ENCODE assay signal across 10 cellular contexts in genomic region chr1:229035054-229035747, GRCh38.
DNase-seq lines count a peak whose midpoint lies in the region; ATAC-seq lines count a peak whose summit lies in the region.
"Had no signal": no experiment of that assay in that cellular context is flagged by ENCODE, and none has a peak within 500 bp of the region (broad histone marks: within the 10 kb centered on the region; RNA-seq: fewer than 3 reads in every experiment).

No MANE protein-coding gene starts in this region.

- POLR2A ChIA-PET in naive thymus-derived CD8-positive, alpha-beta T cell (lab: Charles Lee): interaction anchor here (0.6 kb wide), 1 partner anchor 116 kb away, joined by 3 read pairs; no protein-coding TSS in a partner anchor

- intact Hi-C loops in activated naive CD4-positive, alpha-beta T cell treated with anti-CD3 and anti-CD28 coated beads for 36 hours (cut with micrococcal nuclease): no loop called here

- no peaks in the 10 kb centered on the region for H3K36me3 Mint-ChIP-seq in activated naive CD4-positive, alpha-beta T cell treated with anti-CD3 and anti-CD28 coated beads, Interleukin-2, amount 10 ng/mL, durations not matched to agents 7 days and 5 days
- no peaks in the 10 kb centered on the region for H3K36me3 Mint-ChIP-seq in activated naive CD4-positive, alpha-beta T cell treated with anti-CD3 and anti-CD28 coated beads for 36 hours (ENCODE audit: low read depth)
- peaks cover 0 to 1% of the 10 kb centered on the region in 2 donors for H3K36me3 Mint-ChIP-seq in stimulated activated naive B cell treated with anti-CD40 and anti-IgM and Interleukin-4, amounts not matched to agents 10 μg/mL and 1 μg/mL and 100 μg/mL, for 72 hours
- peaks cover 0 to 4% (median 0%) of the 10 kb centered on the region in 3 donors for H3K36me3 Mint-ChIP-seq in naive thymus-derived CD8-positive, alpha-beta T cell

- no peak overlapping the region for H3K27ac ChIP-seq in caudate nucleus (ENCODE audit: low read depth, low read length)

- no peak overlapping the region for H3K4me3 Mint-ChIP-seq in activated naive CD4-positive, alpha-beta T cell treated with anti-CD3 and anti-CD28 coated beads, Interleukin-2, amount 10 ng/mL, durations not matched to agents 7 days and 5 days
- no peak overlapping the region for H3K4me3 Mint-ChIP-seq in activated naive CD4-positive, alpha-beta T cell treated with anti-CD3 and anti-CD28 coated beads for 36 hours
- peak overlapping the region in 1 of 2 donors; percentile 16 for H3K4me3 Mint-ChIP-seq in stimulated activated naive B cell treated with anti-CD40 and anti-IgM and Interleukin-4, amounts not matched to agents 10 μg/mL and 1 μg/mL and 100 μg/mL, for 72 hours
- H3K4me3 Mint-ChIP-seq in naive thymus-derived CD8-positive, alpha-beta T cell: peak overlapping the region in 1 of 10 donors; percentile 36

- no peak for DNase-seq in activated naive CD4-positive, alpha-beta T cell treated with anti-CD3 and anti-CD28 coated beads, Interleukin-2, amount 10 ng/mL, durations not matched to agents 7 days and 5 days
- no peak for DNase-seq in activated naive CD4-positive, alpha-beta T cell treated with anti-CD3 and anti-CD28 coated beads for 36 hours
- DNase-seq in stimulated activated naive B cell treated with anti-CD40 and anti-IgM and Interleukin-4, amounts not matched to agents 10 μg/mL and 1 μg/mL and 100 μg/mL, for 72 hours: peak; percentile 41
- DNase-seq in NCI-H2107 (lab: John Stamatoyannopoulos, UW): no peak
- no peak for DNase-seq in caudate nucleus (lab: John Stamatoyannopoulos, UW)
- no peak for DNase-seq in naive thymus-derived CD8-positive, alpha-beta T cell
- DNase-seq: NCI-H446 treated with DMSO at 0.1 percent for 48 hours, retina had no signal

- H3K27me3 Mint-ChIP-seq in activated naive CD4-positive, alpha-beta T cell treated with anti-CD3 and anti-CD28 coated beads, Interleukin-2, amount 10 ng/mL, durations not matched to agents 7 days and 5 days: peaks cover 16% of the 10 kb centered on the region
- peaks cover 3% of the 10 kb centered on the region for H3K27me3 Mint-ChIP-seq in activated naive CD4-positive, alpha-beta T cell treated with anti-CD3 and anti-CD28 coated beads for 36 hours (ENCODE audit: low read depth)
- H3K27me3 Mint-ChIP-seq in stimulated activated naive B cell treated with anti-CD40 and anti-IgM and Interleukin-4, amounts not matched to agents 10 μg/mL and 1 μg/mL and 100 μg/mL, for 72 hours: peaks cover 30 to 47% of the 10 kb centered on the region in 2 donors
- H3K27me3 Mint-ChIP-seq in naive thymus-derived CD8-positive, alpha-beta T cell: peaks cover 3 to 25% (median 6%) of the 10 kb centered on the region in 5 donors

- peak overlapping the region; percentile 58 for H3K27ac Mint-ChIP-seq in activated naive CD4-positive, alpha-beta T cell treated with anti-CD3 and anti-CD28 coated beads, Interleukin-2, amount 10 ng/mL, durations not matched to agents 7 days and 5 days
- H3K27ac Mint-ChIP-seq in activated naive CD4-positive, alpha-beta T cell treated with anti-CD3 and anti-CD28 coated beads for 36 hours: no peak overlapping the region
- H3K27ac Mint-ChIP-seq in stimulated activated naive B cell treated with anti-CD40 and anti-IgM and Interleukin-4, amounts not matched to agents 10 μg/mL and 1 μg/mL and 100 μg/mL, for 72 hours: no peak overlapping the region
- peak overlapping the region in 4 of 10 donors; percentile 24 to 80 (median 44) for H3K27ac Mint-ChIP-seq in naive thymus-derived CD8-positive, alpha-beta T cell

- ATAC-seq in HG02610 (IDR thresholded peaks at IDR 0.05; ENCODE audit: unreplicated experiment): peak; percentile 85
- ATAC-seq in HG03571 (IDR thresholded peaks at IDR 0.05; ENCODE audit: unreplicated experiment): peak; percentile 96
- peak; percentile 97 for ATAC-seq in stimulated activated naive B cell treated with anti-CD40 and anti-IgM and Interleukin-4, amounts not matched to agents 10 μg/mL and 1 μg/mL and 100 μg/mL, for 72 hours (replicated peaks)
- no peak for ATAC-seq in naive thymus-derived CD8-positive, alpha-beta T cell

- H3K4me1 Mint-ChIP-seq in activated naive CD4-positive, alpha-beta T cell treated with anti-CD3 and anti-CD28 coated beads, Interleukin-2, amount 10 ng/mL, durations not matched to agents 7 days and 5 days: peaks cover 55% of the 10 kb centered on the region
- peaks cover 6% of the 10 kb centered on the region for H3K4me1 Mint-ChIP-seq in activated naive CD4-positive, alpha-beta T cell treated with anti-CD3 and anti-CD28 coated beads for 36 hours (ENCODE audit: low read depth)
- H3K4me1 Mint-ChIP-seq in stimulated activated naive B cell treated with anti-CD40 and anti-IgM and Interleukin-4, amounts not matched to agents 10 μg/mL and 1 μg/mL and 100 μg/mL, for 72 hours: peaks cover 22 to 25% of the 10 kb centered on the region in 2 donors
- H3K4me1 Mint-ChIP-seq in naive thymus-derived CD8-positive, alpha-beta T cell: peaks cover 10 to 44% (median 19%) of the 10 kb centered on the region in 4 donors

- H3K9me3 Mint-ChIP-seq in activated naive CD4-positive, alpha-beta T cell treated with anti-CD3 and anti-CD28 coated beads, Interleukin-2, amount 10 ng/mL, durations not matched to agents 7 days and 5 days: no peaks in the 10 kb centered on the region
- no peaks in the 10 kb centered on the region for H3K9me3 Mint-ChIP-seq in activated naive CD4-positive, alpha-beta T cell treated with anti-CD3 and anti-CD28 coated beads for 36 hours
- H3K9me3 Mint-ChIP-seq in stimulated activated naive B cell treated with anti-CD40 and anti-IgM and Interleukin-4, amounts not matched to agents 10 μg/mL and 1 μg/mL and 100 μg/mL, for 72 hours: peaks cover 3% of the 10 kb centered on the region in 2 donors
- H3K9me3 Mint-ChIP-seq in naive thymus-derived CD8-positive, alpha-beta T cell: peaks cover 0 to 4% (median 0%) of the 10 kb centered on the region in 9 donors

- CTCF ChIA-PET in activated naive CD4-positive, alpha-beta T cell treated with anti-CD3 and anti-CD28 coated beads, Interleukin-2, amount 10 ng/mL, durations not matched to agents 7 days and 5 days (lab: Charles Lee): no interaction called here
- CTCF ChIA-PET in activated naive CD4-positive, alpha-beta T cell treated with anti-CD3 and anti-CD28 coated beads for 36 hours (lab: Charles Lee): interaction anchor here (1.4 kb wide), 1 partner anchor 49 kb away, joined by 3 read pairs; no protein-coding TSS in a partner anchor

Comparison
In these comparisons a context has a peak if more than half of its experiments do, and no peak if none do; other contexts are left out.
1. ATAC-seq: peak in HG02610 (single experiment), HG03571 (single experiment) and stimulated activated naive B cell treated with anti-CD40 and anti-IgM and Interleukin-4, amounts not matched to agents 10 μg/mL and 1 μg/mL and 100 μg/mL, for 72 hours (2 of 2); none in naive thymus-derived CD8-positive, alpha-beta T cell (0 of 2).